In the genomic region with DNA sequence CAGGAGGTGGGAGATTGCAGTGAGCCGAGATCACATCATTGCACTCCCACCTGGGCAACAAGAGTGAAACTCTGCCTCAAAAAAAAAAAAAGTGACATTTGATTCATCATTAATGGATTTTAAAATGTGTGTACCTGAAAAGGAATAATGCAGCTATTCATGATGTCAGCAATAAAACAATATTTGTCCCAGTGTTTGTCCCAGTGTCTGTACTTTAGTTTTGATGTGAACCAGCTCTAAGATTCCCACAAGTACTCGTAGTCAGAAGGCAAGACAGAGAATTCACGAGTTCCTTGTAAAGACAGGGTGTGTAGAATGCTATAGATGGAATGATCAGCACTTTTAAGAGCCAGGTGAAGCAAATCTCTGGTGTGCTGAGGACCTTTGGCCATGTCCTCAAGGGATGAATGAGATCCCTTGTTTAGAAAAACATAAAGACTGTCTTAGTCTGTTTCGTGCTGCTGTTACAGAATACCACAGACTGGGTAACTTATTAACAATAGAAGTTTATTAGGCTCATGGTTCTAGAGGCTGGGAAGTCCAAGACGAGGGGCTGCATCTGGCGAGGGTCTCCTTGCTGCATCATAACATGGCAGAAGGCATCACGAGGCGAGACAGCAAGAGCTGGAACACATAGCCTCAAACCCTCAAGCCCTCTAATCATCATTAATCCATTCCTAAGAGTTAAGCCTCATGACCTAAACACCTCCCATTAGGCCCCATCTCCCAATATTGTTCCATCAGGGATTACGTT, we compare ENCODE assay signal across 1 cellular context.
TF ChIP-seq lines count a peak whose summit lies in the region.

No MANE protein-coding gene starts in this region.

TF ChIP-seq in HepG2, 621 proteins besides CTCF, POLR2A, EP300 and RAD21:
- 0 out of 2 replicates have a peak, but pooled peaks have one; percentile 32 for TF ChIP-seq MAFF (IDR thresholded peaks at IDR 0.05; ENCODE audit: low read depth, low read length)
- TF ChIP-seq ZNF564 (CRISPR knock-in tag; IDR thresholded peaks at IDR 0.05) = peak; percentile 100
- no peak for TF ChIP-seq NFIC (IDR thresholded peaks at IDR 0.05; ENCODE audit: low read length)
- TF ChIP-seq, protein P1, sequence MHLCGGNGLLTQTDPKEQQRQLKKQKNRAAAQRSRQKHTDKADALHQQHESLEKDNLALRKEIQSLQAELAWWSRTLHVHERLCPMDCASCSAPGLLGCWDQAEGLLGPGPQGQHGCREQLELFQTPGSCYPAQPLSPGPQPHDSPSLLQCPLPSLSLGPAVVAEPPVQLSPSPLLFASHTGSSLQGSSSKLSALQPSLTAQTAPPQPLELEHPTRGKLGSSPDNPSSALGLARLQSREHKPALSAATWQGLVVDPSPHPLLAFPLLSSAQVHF (CRISPR knock-in tag; IDR thresholded peaks at IDR 0.05) = no peak
- TF ChIP-seq MAFK (conservative IDR thresholded peaks at IDR 0.05 in 1 of 2, IDR thresholded peaks at IDR 0.05 in 1 of 2; ENCODE audit: low read length in 2 of 2) = peak; percentile 49 to 55; a peak in 3 of 4 replicates
